10 cellular contexts compared by ENCODE assay signal in the genomic region with DNA sequence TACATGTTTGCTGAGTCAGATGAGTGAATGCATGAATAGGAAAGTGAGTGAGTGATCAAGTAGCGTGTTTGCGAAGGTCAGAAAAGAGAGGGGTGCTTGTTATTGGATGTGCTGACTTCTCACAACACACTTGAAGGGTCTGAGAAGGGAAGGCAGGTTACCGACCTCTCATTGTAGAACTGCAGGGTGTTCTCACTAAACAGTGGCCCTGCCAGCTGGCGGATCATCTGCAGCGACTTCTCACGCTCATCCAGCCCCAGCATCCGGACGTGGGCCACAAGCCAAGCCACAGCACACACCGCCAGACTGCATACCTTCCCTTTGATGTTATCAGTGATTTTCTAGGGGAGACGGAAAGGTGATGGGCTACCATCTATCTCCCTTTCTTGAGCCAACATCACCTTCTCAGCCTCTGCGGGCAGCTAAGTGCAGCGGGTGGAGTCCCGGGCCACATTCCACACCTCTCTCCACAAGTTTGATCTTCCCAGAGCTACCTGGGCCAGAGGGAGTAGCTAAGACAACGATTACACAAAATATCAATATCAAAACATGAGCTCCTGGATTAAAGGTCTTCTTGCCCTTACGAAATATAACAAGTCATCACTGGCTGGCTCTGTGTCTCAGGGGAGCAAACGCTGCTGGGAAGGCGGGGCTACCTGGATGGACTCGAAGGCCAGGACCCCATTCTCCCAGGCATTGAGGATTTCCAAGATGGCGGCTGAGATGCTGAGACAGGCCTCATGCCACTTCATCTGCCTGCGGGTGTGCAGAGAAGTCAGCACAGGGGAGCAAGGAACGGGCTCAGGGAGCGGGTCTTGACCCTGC. TPM values are rescaled to one million over a fixed set of nuclear protein-coding genes. Genes with fewer than 3 reads are reported as not detected.
DNase-seq lines count a peak whose midpoint lies in the region; ATAC-seq and TF ChIP-seq lines count a peak whose summit lies in the region.
"Had no signal": no experiment of that assay in that cellular context is flagged by ENCODE, and none has a peak within 500 bp of the region (broad histone marks: within the 10 kb centered on the region; RNA-seq: fewer than 3 reads in every experiment).

No MANE protein-coding gene starts in this region.

- H3K23ac ChIP-seq in mesendoderm (ENCODE audit: low read length): no peak overlapping the region

- H3K4me1 ChIP-seq in DND-41 (ENCODE audit: insufficient read depth, low read length) (no peaks in the 10 kb centered on the region), PC-9 (replicated peaks; ENCODE audit: insufficient read depth) (peaks cover 60% of the 10 kb centered on the region), mesendoderm (ENCODE audit: control insufficient read depth, low read depth, low read length) (no peaks in the 10 kb centered on the region), GM23248 (ENCODE audit: insufficient read depth) (peaks cover 17% of the 10 kb centered on the region)

- no peak overlapping the region for H3K4ac ChIP-seq in mesendoderm (ENCODE audit: low read depth, low read length)

- no peak overlapping the region for H3K27ac Mint-ChIP-seq in activated naive CD4-positive, alpha-beta T cell treated with anti-CD3 and anti-CD28 coated beads, Interleukin-2, amount 50 U/mL, for 24 hours

- peak overlapping the region; percentile 81 for H3K56ac ChIP-seq in mesendoderm (ENCODE audit: low read length)

- H3K4me2 ChIP-seq in DND-41 (ENCODE audit: insufficient read depth, low read length) (no peak overlapping the region), PC-9 (peak overlapping the region; percentile 60), mesendoderm (ENCODE audit: low read length) (no peak overlapping the region), GM23248 (ENCODE audit: unreplicated experiment) (no peak overlapping the region)

- H3K4me3 ChIP-seq in DND-41 (ENCODE audit: low read depth in 1 of 2, low read length in 2 of 2) (no peak overlapping the region), PC-9 (no peak overlapping the region), mesendoderm (ENCODE audit: low read length) (no peak overlapping the region), GM23248 (no peak overlapping the region)

- H3K79me2 ChIP-seq in DND-41 (ENCODE audit: insufficient read depth, low read length) (no peaks in the 10 kb centered on the region), PC-9 (ENCODE audit: low read depth) (no peaks in the 10 kb centered on the region), mesendoderm (ENCODE audit: control insufficient read depth, insufficient read depth, low read length) (no peaks in the 10 kb centered on the region), GM23248 (ENCODE audit: insufficient read depth) (no peaks in the 10 kb centered on the region)

- no CpG with 5 or more reads among the region's 22 CpGs for WGBS in mesendoderm (ENCODE audit: extremely low coverage, insufficient coverage, low lambda C conversion rate)
- 85% methylated on average over 20 to 22 of the region's 22 CpGs for WGBS in GM23248 (ENCODE audit: low coverage in 1 of 2, low lambda C conversion rate in 2 of 2, missing lambda C conversion rate in 2 of 2), 2 experiments

- H3K18ac ChIP-seq in mesendoderm (ENCODE audit: low read length): no peak overlapping the region

- CTCF ChIA-PET in PC-9 (lab: Charles Lee): interaction anchor here (0.5 to 1.1 kb wide), 7 partner anchors 10 to 213 kb away, joined by 3 to 7 read pairs (median 4); a partner anchor contains a TSS

- POLR2A ChIA-PET in PC-9 (lab: Charles Lee; ENCODE audit: unreplicated experiment): no interaction called here

- no peak overlapping the region for H2BK15ac ChIP-seq in mesendoderm (replicated peaks; ENCODE audit: low read depth)

- H3K9me2 ChIP-seq in PC-9 (ENCODE audit: insufficient read depth) (no peaks in the 10 kb centered on the region), GM23248 (ENCODE audit: insufficient read depth) (no peaks in the 10 kb centered on the region)

- H3K4me3 Mint-ChIP-seq in activated naive CD4-positive, alpha-beta T cell treated with anti-CD3 and anti-CD28 coated beads, Interleukin-2, amount 50 U/mL, for 24 hours: peak overlapping the region; percentile 26

- in situ Hi-C loops in GM23248 (cut with MboI): no loop called here

- ATAC-seq in DND-41 (ENCODE audit: insufficient read depth, low read depth) (peak; percentile 37; the same call in 2 of the 3 replicates), GM21825 (IDR thresholded peaks at IDR 0.05; ENCODE audit: unreplicated experiment) (no peak)

- H2BK120ac ChIP-seq in mesendoderm (ENCODE audit: low read depth, low read length): no peak overlapping the region

- H3K9ac ChIP-seq in DND-41 (ENCODE audit: low read depth, low read length): no peak overlapping the region
- no peak overlapping the region for H3K9ac ChIP-seq in mesendoderm (ENCODE audit: low read length)
- no peak overlapping the region for H3K9ac ChIP-seq in GM23248

- H3K36me3 ChIP-seq in DND-41 (ENCODE audit: insufficient read depth, low read length): peaks cover 82% of the 10 kb centered on the region
- H3K36me3 ChIP-seq in PC-9 (ENCODE audit: low read depth): no peaks in the 10 kb centered on the region
- peaks cover 20% of the 10 kb centered on the region for H3K36me3 ChIP-seq in mesendoderm (ENCODE audit: control insufficient read depth, insufficient read depth, low read length)
- H3K36me3 ChIP-seq in GM23248 (ENCODE audit: low read depth): no peaks in the 10 kb centered on the region; the same call in 1 of the 2 replicates

- H3K27ac ChIP-seq in DND-41 (ENCODE audit: low read length) (no peak overlapping the region), PC-9 (peak overlapping the region; percentile 70), mesendoderm (ENCODE audit: low read depth, low read length) (no peak overlapping the region), GM23248 (no peak overlapping the region)

- H3K9me3 ChIP-seq in DND-41 (ENCODE audit: insufficient read depth, low read length, severe bottlenecking): no peaks in the 10 kb centered on the region
- H3K9me3 ChIP-seq in PC-9 (ENCODE audit: insufficient read depth, low read depth): no peaks in the 10 kb centered on the region
- no peaks in the 10 kb centered on the region for H3K9me3 ChIP-seq in GM23248 (ENCODE audit: low read depth)

- no peaks in the 10 kb centered on the region for H3K27me3 ChIP-seq in DND-41 (ENCODE audit: insufficient read depth, low read length, poor library complexity)
- H3K27me3 ChIP-seq in PC-9 (ENCODE audit: insufficient read depth, low read depth): no peaks in the 10 kb centered on the region
- H3K27me3 ChIP-seq in mesendoderm (ENCODE audit: insufficient read depth, low read length, poor library complexity): no peaks in the 10 kb centered on the region
- no peaks in the 10 kb centered on the region for H3K27me3 ChIP-seq in GM23248 (replicated peaks; ENCODE audit: insufficient read depth)

- H4K20me1 ChIP-seq in DND-41 (ENCODE audit: insufficient read depth, low read length) (no peaks in the 10 kb centered on the region), PC-9 (ENCODE audit: insufficient read depth) (no peaks in the 10 kb centered on the region), GM23248 (ENCODE audit: insufficient read depth) (no peaks in the 10 kb centered on the region)

- H3K27me3 Mint-ChIP-seq in activated naive CD4-positive, alpha-beta T cell treated with anti-CD3 and anti-CD28 coated beads, Interleukin-2, amount 50 U/mL, for 24 hours: no peaks in the 10 kb centered on the region

- TF ChIP-seq CTCF in DND-41 (IDR thresholded peaks at IDR 0.05; ENCODE audit: borderline replicate concordance, extremely low read depth, low read length, poor library complexity, severe bottlenecking) (no peak), PC-9 (conservative IDR thresholded peaks at IDR 0.05) (no peak)

- no TSS peak for BruUV-seq in PC-9 (replicated peaks; lab: Mats Ljungman, UMichigan)

- no peak overlapping the region for H2BK5ac ChIP-seq in mesendoderm (ENCODE audit: low read length)

- no peak overlapping the region for H4K8ac ChIP-seq in mesendoderm (ENCODE audit: low read depth, low read length)

- DNase-seq in DND-41: peak; percentile 45
- DNase-seq in PC-9: peak; percentile 80 to 90
- DNase-seq in mesendoderm: no peak
- no peak for DNase-seq in HuH-7 (ENCODE audit: low spot score)
- DNase-seq in NCI-H1436 (lab: John Stamatoyannopoulos, UW): no peak
- no peak for DNase-seq in GM23248

- no peaks in the 10 kb centered on the region for H3K9me3 Mint-ChIP-seq in activated naive CD4-positive, alpha-beta T cell treated with anti-CD3 and anti-CD28 coated beads, Interleukin-2, amount 50 U/mL, for 24 hours

- H3K36me3 Mint-ChIP-seq in activated naive CD4-positive, alpha-beta T cell treated with anti-CD3 and anti-CD28 coated beads, Interleukin-2, amount 50 U/mL, for 24 hours: peaks cover 7% of the 10 kb centered on the region

- no peak overlapping the region for H2AK5ac ChIP-seq in mesendoderm (ENCODE audit: low read length)

- H2AFZ ChIP-seq in DND-41 (ENCODE audit: low read depth, low read length) (no peak overlapping the region), PC-9 (no peak overlapping the region), GM23248 (no peak overlapping the region)

- H3K79me1 ChIP-seq in mesendoderm (ENCODE audit: low read length): no peaks in the 10 kb centered on the region

- peaks cover 23% of the 10 kb centered on the region for H3K4me1 Mint-ChIP-seq in activated naive CD4-positive, alpha-beta T cell treated with anti-CD3 and anti-CD28 coated beads, Interleukin-2, amount 50 U/mL, for 24 hours

- H3F3A ChIP-seq in PC-9 (ENCODE audit: insufficient read depth, low read depth) (peaks cover 49% of the 10 kb centered on the region), GM23248 (ENCODE audit: insufficient read depth) (peaks cover 11% of the 10 kb centered on the region; the same call in 1 of the 2 replicates)

- intact Hi-C loops in PC-9 (cut with micrococcal nuclease; ENCODE audit: unreplicated experiment): loop anchor here (1.0 to 10.0 kb wide), 4 partner anchors 45 to 289 kb away; a partner anchor contains a TSS

- H4K5ac ChIP-seq in mesendoderm (ENCODE audit: low read length): no peak overlapping the region

RNA-seq across cellular contexts. Expression of a gene that starts 11.0 kb away (rescaled TPM):
- total RNA-seq in PC-9 (2021): not detected in 2 replicates
- polyA plus RNA-seq in mesendoderm (2013, experiment 1 of 2): 0.04 TPM
- 0.04 TPM for polyA plus RNA-seq in mesendoderm (2013, experiment 2 of 2)
- total RNA-seq in GM23248 (2014; rRNA removed; shearing (Covaris generic)): not detected in 2 replicates
- 0.13 TPM in 1 of 2 replicates, not detected in the other for polyA plus RNA-seq in GM23248 (2016; fragmentation: Nextera tagmentation; extraction: Ambion mirVana)
- total RNA-seq: frontal cortex, osteocyte had no signal

RNA-seq across cellular contexts. Expression of a gene that starts 28.0 kb away (rescaled TPM):
- 67.1 and 67.2 TPM in 2 replicates for total RNA-seq in PC-9 (2021)
- 54.7 TPM for polyA plus RNA-seq in mesendoderm (2013, experiment 1 of 2)
- 54.0 TPM for polyA plus RNA-seq in mesendoderm (2013, experiment 2 of 2)
- total RNA-seq in GM23248 (2014; rRNA removed; shearing (Covaris generic)): 35.3 and 37.3 TPM in 2 replicates
- polyA plus RNA-seq in GM23248 (2016; fragmentation: Nextera tagmentation; extraction: Ambion mirVana): 33.6 and 35.2 TPM in 2 replicates

RNA-seq across cellular contexts. Expression of a gene that starts 36.6 kb away (rescaled TPM):
- total RNA-seq in PC-9 (2021): 11.4 and 13.9 TPM in 2 replicates
- 2.5 TPM for polyA plus RNA-seq in mesendoderm (2013, experiment 1 of 2)
- 2.9 TPM for polyA plus RNA-seq in mesendoderm (2013, experiment 2 of 2)
- 33.3 and 36.2 TPM in 2 replicates for total RNA-seq in GM23248 (2014; rRNA removed; shearing (Covaris generic))
- polyA plus RNA-seq in GM23248 (2016; fragmentation: Nextera tagmentation; extraction: Ambion mirVana): 15.8 and 16.4 TPM in 2 replicates

RNA-seq across cellular contexts. Expression of a gene that starts 45.6 kb away (rescaled TPM):
- total RNA-seq in PC-9 (2021): 93.2 and 130 TPM in 2 replicates
- 159 TPM for polyA plus RNA-seq in mesendoderm (2013, experiment 1 of 2)
- 159 TPM for polyA plus RNA-seq in mesendoderm (2013, experiment 2 of 2)
- 103 and 116 TPM in 2 replicates for total RNA-seq in GM23248 (2014; rRNA removed; shearing (Covaris generic))
- polyA plus RNA-seq in GM23248 (2016; fragmentation: Nextera tagmentation; extraction: Ambion mirVana): 102 and 106 TPM in 2 replicates

Comparison
In these comparisons a context has a peak if more than half of its experiments do, and no peak if none do; other contexts are left out.
1. DNase-seq: peak in DND-41 (single experiment) and PC-9 (2 of 2); none in mesendoderm (single experiment), HuH-7 (single experiment), NCI-H1436 (single experiment) and GM23248 (single experiment).